Comparison of ENCODE assay signal across 8 cellular contexts in the genomic region with DNA sequence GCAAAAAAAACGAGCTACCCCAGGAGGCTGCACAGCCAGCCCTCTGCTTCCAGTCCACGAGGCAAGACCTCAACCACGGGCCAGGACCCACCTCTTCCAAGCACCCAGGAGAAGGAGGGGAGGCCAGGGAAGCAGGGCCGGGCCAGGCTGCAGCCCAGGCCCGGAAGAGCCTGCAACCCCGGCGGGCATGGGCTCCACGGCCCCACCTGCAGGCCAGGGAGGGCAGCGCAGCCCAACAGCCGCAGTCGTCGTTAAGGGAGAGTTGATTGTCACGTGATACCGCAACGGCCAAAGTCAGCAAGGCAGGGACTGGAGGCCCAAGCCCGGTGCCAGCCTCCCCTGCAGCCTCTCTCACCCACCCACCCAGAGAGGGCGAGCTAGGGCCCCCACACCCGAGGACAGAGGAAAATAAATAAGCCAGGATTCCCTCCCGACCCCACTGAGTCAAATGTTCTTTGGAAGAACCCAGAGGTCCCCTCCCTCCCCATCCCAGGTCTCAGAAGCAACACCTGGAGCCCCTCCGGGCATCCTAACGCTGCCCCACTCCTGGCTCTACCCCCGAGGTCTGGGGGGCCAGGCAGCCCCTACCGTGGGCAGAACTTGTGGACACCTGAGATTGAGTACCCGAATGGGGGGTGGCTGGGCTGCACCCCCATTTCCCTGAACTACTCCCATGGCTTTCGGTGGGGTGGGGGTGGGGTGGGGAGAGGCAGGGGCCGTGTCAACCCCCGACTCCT. TPM values are rescaled to one million over a fixed set of nuclear protein-coding genes. Genes with fewer than 3 reads are reported as not detected.
DNase-seq lines count a peak whose midpoint lies in the region; ATAC-seq and TF ChIP-seq lines count a peak whose summit lies in the region.

No MANE protein-coding gene starts in this region.

- H3K4me3 Mint-ChIP-seq in nephron progenitor cell, result peak overlapping the region; percentile 34

- no peaks in the 10 kb centered on the region for H3K9me2 ChIP-seq in PC-9 (ENCODE audit: insufficient read depth)

- H3K9me3 ChIP-seq in PC-9 (ENCODE audit: insufficient read depth, low read depth), result no peaks in the 10 kb centered on the region

- H3K27me3 Mint-ChIP-seq in nephron progenitor cell (ENCODE audit: low read depth, poor library complexity), result peaks cover 4% of the 10 kb centered on the region

- H3F3A ChIP-seq in PC-9 (ENCODE audit: insufficient read depth, low read depth), result peaks cover 22% of the 10 kb centered on the region; the same call in 1 of the 2 replicates

- peaks cover 25% of the 10 kb centered on the region for H4K20me1 ChIP-seq in PC-9 (ENCODE audit: insufficient read depth)

- CTCF ChIA-PET in HEK293T (lab: Yijun Ruan, JAX), result interaction anchor here (0.6 to 1.0 kb wide), 2 partner anchors 16 to 27 kb away, joined by 3 read pairs; no protein-coding TSS in a partner anchor
- CTCF ChIA-PET in PC-9 (lab: Charles Lee), result interaction anchor here (0.6 kb wide), 1 partner anchor 183 kb away, joined by 3 read pairs; no protein-coding TSS in a partner anchor

- no TSS peak for BruUV-seq in PC-9 (replicated peaks; lab: Mats Ljungman, UMichigan)

- H3K4me2 ChIP-seq in PC-9, result no peak overlapping the region

- POLR2A ChIA-PET in HEK293T (lab: Yijun Ruan, JAX), result no interaction called here
- POLR2A ChIA-PET in PC-9 (lab: Charles Lee; ENCODE audit: unreplicated experiment), result no interaction called here

- H3K27ac ChIP-seq in C4-2B (peak overlapping the region; percentile 51), PC-9 (no peak overlapping the region), temporal lobe (ENCODE audit: low read depth, low read length) (peak overlapping the region; percentile 36)

- peaks cover 45% of the 10 kb centered on the region for H3K79me2 ChIP-seq in PC-9 (ENCODE audit: low read depth)

- no peak overlapping the region for H3K27ac Mint-ChIP-seq in nephron progenitor cell

- no peaks in the 10 kb centered on the region for H3K36me3 ChIP-seq in PC-9 (ENCODE audit: low read depth)

- H3K36me3 Mint-ChIP-seq in nephron progenitor cell (ENCODE audit: low read depth), result no peaks in the 10 kb centered on the region

- ATAC-seq in esophagus mucosa (peak; percentile 48), GM19395 (IDR thresholded peaks at IDR 0.05; ENCODE audit: unreplicated experiment) (no peak)

- H3K4me1 ChIP-seq in PC-9 (replicated peaks; ENCODE audit: insufficient read depth), result peaks cover 11% of the 10 kb centered on the region; the same call in 1 of the 2 replicates

- TF ChIP-seq CTCF in C4-2B (conservative IDR thresholded peaks at IDR 0.05) (peak; percentile 96), PC-9 (conservative IDR thresholded peaks at IDR 0.05) (peak; percentile 79), nephron progenitor cell (IDR thresholded peaks at IDR 0.05) (peak; percentile 86)

- peak; percentile 85 for DNase-seq in HEK293T (ENCODE audit: extremely low spot score)
- DNase-seq in PC-9, result peak; percentile 46 to 75
- peak; percentile 86 for DNase-seq in activated T-cell treated with anti-CD3 and anti-CD28 coated beads, Interleukin-2, amount 50 U/mL, for 1 hour
- DNase-seq in nephron progenitor cell, result peak; percentile 79

- H2AFZ ChIP-seq in PC-9, result no peak overlapping the region

- intact Hi-C loops in PC-9 (cut with micrococcal nuclease; ENCODE audit: unreplicated experiment), result no loop called here

- H3K9me3 Mint-ChIP-seq in nephron progenitor cell, result no peaks in the 10 kb centered on the region

- peaks cover 41% of the 10 kb centered on the region for H3K4me1 Mint-ChIP-seq in nephron progenitor cell

- H3K27me3 ChIP-seq in PC-9 (ENCODE audit: insufficient read depth, low read depth), result no peaks in the 10 kb centered on the region

- no peak overlapping the region for H3K4me3 ChIP-seq in PC-9

TF ChIP-seq in HEK293T, 16 proteins besides CTCF, POLR2A, EP300 and RAD21:
- TF ChIP-seq ZNF384 (IDR thresholded peaks at IDR 0.05), result no peak
- no peak for TF ChIP-seq LEF1 (IDR thresholded peaks at IDR 0.05; ENCODE audit: borderline replicate concordance)
- TF ChIP-seq ARNT (IDR thresholded peaks at IDR 0.05), result no peak
- no peak for TF ChIP-seq CTBP1 (IDR thresholded peaks at IDR 0.05; ENCODE audit: borderline replicate concordance)
- no peak for TF ChIP-seq L3MBTL2 (conservative IDR thresholded peaks at IDR 0.05)
- TF ChIP-seq, protein P1, sequence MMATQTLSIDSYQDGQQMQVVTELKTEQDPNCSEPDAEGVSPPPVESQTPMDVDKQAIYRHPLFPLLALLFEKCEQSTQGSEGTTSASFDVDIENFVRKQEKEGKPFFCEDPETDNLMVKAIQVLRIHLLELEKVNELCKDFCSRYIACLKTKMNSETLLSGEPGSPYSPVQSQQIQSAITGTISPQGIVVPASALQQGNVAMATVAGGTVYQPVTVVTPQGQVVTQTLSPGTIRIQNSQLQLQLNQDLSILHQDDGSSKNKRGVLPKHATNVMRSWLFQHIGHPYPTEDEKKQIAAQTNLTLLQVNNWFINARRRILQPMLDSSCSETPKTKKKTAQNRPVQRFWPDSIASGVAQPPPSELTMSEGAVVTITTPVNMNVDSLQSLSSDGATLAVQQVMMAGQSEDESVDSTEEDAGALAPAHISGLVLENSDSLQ (IDR thresholded peaks at IDR 0.05), result no peak
- no peak for TF ChIP-seq FOXA1 (IDR thresholded peaks at IDR 0.05)
- TF ChIP-seq BHLHE40 (IDR thresholded peaks at IDR 0.05; ENCODE audit: borderline replicate concordance), result no peak
- no peak for TF ChIP-seq TARDBP (IDR thresholded peaks at IDR 0.05)
- TF ChIP-seq SP1 (IDR thresholded peaks at IDR 0.05), result no peak
- TF ChIP-seq HDGF (IDR thresholded peaks at IDR 0.05; ENCODE audit: borderline replicate concordance), result no peak
- no peak for TF ChIP-seq SUZ12 (IDR thresholded peaks at IDR 0.05)
- no peak for TF ChIP-seq ELF4 (IDR thresholded peaks at IDR 0.05)
- TF ChIP-seq FOXM1 (IDR thresholded peaks at IDR 0.05; ENCODE audit: borderline replicate concordance), result no peak
- no peak for TF ChIP-seq FOXK2 (IDR thresholded peaks at IDR 0.05)
- no peak for TF ChIP-seq NFRKB (IDR thresholded peaks at IDR 0.05)

RNA-seq across cellular contexts. Expression of gene REXO1, which starts 5.2 kb away (rescaled TPM):
- 25.6 and 25.8 TPM in 2 replicates for total RNA-seq in PC-9 (2021)
- total RNA-seq in esophagus mucosa, result 16.9 TPM
- 9.6 TPM for total RNA-seq in temporal lobe

RNA-seq across cellular contexts. Expression of gene KLF16, which starts 9.9 kb away (rescaled TPM):
- total RNA-seq in PC-9 (2021) (26.7 and 41.2 TPM in 2 replicates), esophagus mucosa (23.4 TPM), temporal lobe (3.4 TPM)

RNA-seq across cellular contexts. Expression of gene ABHD17A, which starts 31.8 kb away (rescaled TPM):
- 33.0 and 35.9 TPM in 2 replicates for total RNA-seq in PC-9 (2021)
- total RNA-seq in esophagus mucosa, result 50.9 TPM
- total RNA-seq in temporal lobe, result 22.6 TPM

RNA-seq across cellular contexts. Expression of gene ATP8B3, which starts 41.4 kb away (rescaled TPM):
- total RNA-seq in PC-9 (2021) (8.3 and 9.0 TPM in 2 replicates), esophagus mucosa (1.8 TPM), temporal lobe (under 0.01 TPM)

RNA-seq across cellular contexts. Expression of gene ADAT3, which starts 51.7 kb away (rescaled TPM):
- total RNA-seq in PC-9 (2021) (7.8 and 10.1 TPM in 2 replicates), esophagus mucosa (5.5 TPM), temporal lobe (0.74 TPM)
